8 cellular contexts compared by ENCODE assay signal in genomic region chr6:131909408-131910218, GRCh38. TPM values are rescaled to one million over a fixed set of nuclear protein-coding genes. Genes with fewer than 3 reads are reported as not detected.
DNase-seq lines count a peak whose midpoint lies in the region; ATAC-seq, FAIRE-seq and TF ChIP-seq lines count a peak whose summit lies in the region.

No MANE protein-coding gene starts in this region.

- H3K4me3 ChIP-seq in K562, result no peak overlapping the region

- TF ChIP-seq EP300 in K562 (IDR thresholded peaks at IDR 0.05; ENCODE audit: low read length), result no peak

- H3K9ac ChIP-seq in K562 (ENCODE audit: insufficient read depth in 1 of 2, low read depth in 2 of 2, low read length in 2 of 2), result no peak overlapping the region

- FAIRE-seq in A204.1 (lab: Jason Lieb, UNC) (peak; percentile 87), TTC549 (lab: Jason Lieb, UNC) (peak; percentile 70), K562 (lab: Jason Lieb, UNC) (peak; percentile 89)

- CTCF ChIA-PET in K562 (lab: Yijun Ruan, JAX; ENCODE audit: low intra/inter-chr PET ratio), result interaction anchor here (1.2 to 1.7 kb wide), 4 partner anchors 125 to 215 kb away, joined by 3 to 7 read pairs (median 6); no protein-coding TSS in a partner anchor

- POLR2A ChIA-PET in K562 (lab: Yijun Ruan, JAX), result interaction anchor here (0.5 kb wide), 1 partner anchor 181 kb away, joined by 3 read pairs; no protein-coding TSS in a partner anchor

- H3K9me1 ChIP-seq in K562 (ENCODE audit: control insufficient read depth, insufficient read depth, low read length), result no peaks in the 10 kb centered on the region

- TF ChIP-seq RAD21 in K562 (CRISPR knock-in tag; conservative IDR thresholded peaks at IDR 0.05 in 1 of 2, IDR thresholded peaks at IDR 0.05 in 1 of 2), result peak; percentile 81 to 85

- H3K36me3 ChIP-seq in K562 (ENCODE audit: control insufficient read depth, insufficient read depth, low read length), result no peaks in the 10 kb centered on the region

- in situ Hi-C loops in K562 (cut with MboI), result loop anchor here (10.0 to 25.0 kb wide), 2 partner anchors 215 to 1653 kb away; no protein-coding TSS in a partner anchor

- BruUV-seq in K562 (replicated peaks; lab: Mats Ljungman, UMichigan), result no TSS peak

- H3K27ac ChIP-seq in K562 (ENCODE audit: extremely low read depth, low read depth, low read length), result no peak overlapping the region

- no peak overlapping the region for H2AFZ ChIP-seq in K562 (ENCODE audit: low read depth, low read length)

- no peaks in the 10 kb centered on the region for H3K4me1 ChIP-seq in K562 (replicated peaks in 1 of 2; ENCODE audit: control insufficient read depth in 2 of 2, insufficient read depth in 2 of 2, low read length in 2 of 2)

- ATAC-seq in GM18498 (IDR thresholded peaks at IDR 0.05; ENCODE audit: unreplicated experiment) (peak; percentile 99), HG02852 (IDR thresholded peaks at IDR 0.05; ENCODE audit: unreplicated experiment) (peak; percentile 99), K562 (peak; percentile 99)

- no peaks in the 10 kb centered on the region for H4K20me1 ChIP-seq in K562 (replicated peaks; ENCODE audit: control insufficient read depth, insufficient read depth, low read length)

- no peaks in the 10 kb centered on the region for H3K79me2 ChIP-seq in K562 (ENCODE audit: control insufficient read depth, insufficient read depth, low read length)

- peak; percentile 71 to 84 (median 78) for TF ChIP-seq CTCF in K562 (IDR thresholded peaks at IDR 0.05 in 2 of 3, conservative IDR thresholded peaks at IDR 0.05 in 1 of 3; ENCODE audit: insufficient read depth in 2 of 3, low read depth in 1 of 3, low read length in 3 of 3)

- H3K27me3 ChIP-seq in K562 (ENCODE audit: control insufficient read depth in 2 of 2, insufficient read depth in 2 of 2, low read length in 2 of 2), result no peaks in the 10 kb centered on the region; a peak in 1 of 5 replicates

- H3K4me2 ChIP-seq in K562 (ENCODE audit: insufficient read depth, low read length), result no peak overlapping the region

- TF ChIP-seq POLR2A in K562 (conservative IDR thresholded peaks at IDR 0.05), result no peak

- H3K9me3 ChIP-seq in K562 (replicated peaks; ENCODE audit: control insufficient read depth, insufficient read depth, low read depth, low read length), result no peaks in the 10 kb centered on the region

- WGBS in K562 (ENCODE audit: insufficient coverage, low coverage, missing lambda C conversion rate), result 9% methylated on average over 3 of the region's 4 CpGs

- DNase-seq in NCI-H146 (lab: John Stamatoyannopoulos, UW) (peak; percentile 85), K562 (ENCODE audit: extremely low read depth in 1 of 4, low spot score in 3 of 4) (peak; percentile 52 to 77 (median 64)), inferior parietal cortex (ENCODE audit: extremely low spot score) (peak; percentile 96)
- DNase-seq in stimulated activated CD4-positive, alpha-beta T cell treated with anti-CD3 and anti-CD28 coated beads, Interleukin-1b, Interleukin-23, amount 100 ng/mL, for 48 hours, result peak; percentile 65

- intact Hi-C loops in K562 (cut with micrococcal nuclease), result loop anchor here (1.0 to 5.0 kb wide), 4 partner anchors 129 to 1022 kb away; no protein-coding TSS in a partner anchor

TF ChIP-seq in K562, 482 proteins besides CTCF, POLR2A, EP300 and RAD21:
- TF ChIP-seq NFIX (CRISPR knock-in tag; IDR thresholded peaks at IDR 0.05; ENCODE audit: low read depth), result no peak
- no peak for TF ChIP-seq ZNF41 (CRISPR knock-in tag; conservative IDR thresholded peaks at IDR 0.05)
- no peak for TF ChIP-seq ZNF165 (CRISPR knock-in tag; IDR thresholded peaks at IDR 0.05; ENCODE audit: borderline replicate concordance)
- peak; percentile 74 for TF ChIP-seq SMC3 (conservative IDR thresholded peaks at IDR 0.05; ENCODE audit: insufficient read depth, low read depth, low read length)
- TF ChIP-seq ZNF445 (CRISPR knock-in tag; IDR thresholded peaks at IDR 0.05; ENCODE audit: low read depth), result no peak
- no peak for TF ChIP-seq MXI1 (IDR thresholded peaks at IDR 0.05; ENCODE audit: low read depth, low read length)
- TF ChIP-seq CEBPG (CRISPR knock-in tag; IDR thresholded peaks at IDR 0.05), result no peak
- TF ChIP-seq CEBPG (tag; conservative IDR thresholded peaks at IDR 0.05 in 1 of 2, IDR thresholded peaks at IDR 0.05 in 1 of 2), result peak; percentile 23 to 64; a peak in 2 of 4 replicates
- peak; percentile 75 for TF ChIP-seq DEAF1 (CRISPR knock-in tag; IDR thresholded peaks at IDR 0.05)
- peak; percentile 23 for TF ChIP-seq MEIS2 (IDR thresholded peaks at IDR 0.05; ENCODE audit: partially characterized antibody)
- TF ChIP-seq CC2D1A (IDR thresholded peaks at IDR 0.05), result no peak
- TF ChIP-seq ZBTB1 (CRISPR knock-in tag; IDR thresholded peaks at IDR 0.05; ENCODE audit: borderline replicate concordance, low read depth), result no peak
- TF ChIP-seq ZFP36 (IDR thresholded peaks at IDR 0.05; ENCODE audit: low read depth, low read length, partially characterized antibody), result no peak

RNA-seq across cellular contexts. Expression of gene CCN2, which starts 41.6 kb away (rescaled TPM):
- not detected in 2 replicates for total RNA-seq in K562 (2011; cell fraction: chromatin; rRNA removed; ENCODE audit: low replicate concordance)
- total RNA-seq in K562 (2011; cell fraction: nucleolus; rRNA removed), result not detected in 2 replicates
- not detected in 2 replicates for total RNA-seq in K562 (2011; cell fraction: nucleoplasm; rRNA removed)
- total RNA-seq in K562 (2014; rRNA removed) (not detected in 2 replicates), K562 (2014; rRNA removed; fragmentation: Illumina TruSeq; extraction: Trizol) (not detected in 2 replicates), K562 (2015; rRNA removed; fragmentation: Illumina TruSeq; extraction: Trizol) (not detected in 2 replicates), K562 (2021) (0.40 and 0.51 TPM in 2 replicates)
- polyA plus RNA-seq in K562 (2011; rRNA removed) (not detected in 2 replicates), K562 (2014; fragmentation: Illumina TruSeq; extraction: Trizol) (not detected in 2 replicates), K562 (2014; fragmentation: Nextera tagmentation; extraction: Ambion mirVana) (not detected), K562 (2014; rRNA removed) (not detected in 2 replicates)
- polyA plus RNA-seq in K562 (2011; cell fraction: cytosol; rRNA removed), result 0.16 and 0.21 TPM in 2 replicates
- polyA plus RNA-seq in K562 (2011; cell fraction: nucleus; rRNA removed), result not detected in 2 replicates
- polyA plus RNA-seq in K562 (2012), result not detected in 2 replicates
- not detected in 2 replicates for polyA minus RNA-seq in K562 (2011; rRNA and poly(A)+ RNA removed)
- polyA minus RNA-seq in K562 (2011; cell fraction: cytosol; rRNA and poly(A)+ RNA removed), result 1.1 TPM in 1 of 2 replicates, not detected in the other
- not detected in 2 replicates for polyA minus RNA-seq in K562 (2011; cell fraction: nucleus; rRNA and poly(A)+ RNA removed)
